Comparison of ENCODE assay signal across 12 cellular contexts in the genomic region with DNA sequence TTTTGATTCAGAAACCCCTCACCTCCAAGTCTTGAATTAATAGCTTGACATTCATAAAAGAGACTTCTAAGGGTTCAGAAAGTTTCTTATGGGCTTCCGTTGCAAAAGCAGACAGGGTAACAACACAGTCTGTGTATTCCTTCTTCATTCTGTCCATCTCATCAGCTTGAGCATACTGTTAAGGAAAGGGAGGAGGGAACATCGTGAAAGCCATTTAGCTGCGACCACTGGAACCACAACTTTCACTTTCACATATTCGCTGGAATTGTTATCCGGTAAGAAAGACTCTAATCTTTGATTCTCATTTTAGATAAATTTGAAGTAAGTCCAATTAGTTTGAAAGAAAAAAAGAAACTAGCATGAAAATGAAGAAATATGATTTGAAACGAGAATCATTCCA.
DNase-seq lines count a peak whose midpoint lies in the region; ATAC-seq and TF ChIP-seq lines count a peak whose summit lies in the region.
"Had no signal": no experiment of that assay in that cellular context is flagged by ENCODE, and none has a peak within 500 bp of the region (broad histone marks: within the 10 kb centered on the region; RNA-seq: fewer than 3 reads in every experiment).

No MANE protein-coding gene starts in this region.

- intact Hi-C loops in activated B cell treated with CpG ODN at 0.5 μM for 24 hours (cut with micrococcal nuclease): no loop called here
- intact Hi-C loops in head of caudate nucleus (cut with DNase I): no loop called here

- peaks cover 7% of the 10 kb centered on the region for H3K4me1 Mint-ChIP-seq in activated B cell treated with CpG ODN at 0.5 μM for 24 hours

- H3K27ac ChIP-seq in AG04450 (ENCODE audit: low read depth, low read length) (no peak overlapping the region), HEK293 (ENCODE audit: extremely low read depth, low read depth, low read length) (no peak overlapping the region), muscle layer of duodenum (ENCODE audit: low read length) (no peak overlapping the region), SJCRH30 (no peak overlapping the region)
- H3K27ac ChIP-seq: neural progenitor cell had no signal

- peak overlapping the region; percentile 38 for H3K4me3 Mint-ChIP-seq in activated B cell treated with CpG ODN at 0.5 μM for 24 hours
- H3K4me3 Mint-ChIP-seq: neural progenitor cell had no signal

- DNase-seq in AG04450 (ENCODE audit: low read depth, low spot score) (no peak), activated B cell treated with CpG ODN at 0.5 μM for 24 hours (no peak), head of caudate nucleus (no peak), SJCRH30 (no peak), NCI-H1092 (lab: John Stamatoyannopoulos, UW) (no peak)
- no peak for DNase-seq in activated T-cell treated with anti-CD3 and anti-CD28 coated beads, Interleukin-2, amount 50 U/mL, for 1 hour
- DNase-seq: C1 segment of cervical spinal cord, caudate nucleus, H7 had no signal

- TF ChIP-seq CTCF in AG04450 (IDR thresholded peaks at IDR 0.05; ENCODE audit: low read depth, low read length): no peak
- no peak for TF ChIP-seq CTCF in HEK293 (tag by site-specific recombination; IDR thresholded peaks at IDR 0.05)
- no peak for TF ChIP-seq CTCF in activated B cell treated with CpG ODN at 0.5 μM for 24 hours (IDR thresholded peaks at IDR 0.05)

- POLR2A ChIA-PET in AG04450 (lab: Yijun Ruan, JAX) (no interaction called here), HEK293 (lab: Yijun Ruan, JAX) (no interaction called here), activated B cell treated with CpG ODN at 0.5 μM for 24 hours (lab: Charles Lee) (no interaction called here)

- H3K4me1 ChIP-seq in HEK293 (ENCODE audit: control insufficient read depth, insufficient read depth, low read length): peaks cover 15% of the 10 kb centered on the region
- no peaks in the 10 kb centered on the region for H3K4me1 ChIP-seq in muscle layer of duodenum (ENCODE audit: control insufficient read depth in 1 of 2, insufficient read depth in 2 of 2, low read length in 2 of 2)
- peaks cover 15% of the 10 kb centered on the region for H3K4me1 ChIP-seq in SJCRH30
- H3K4me1 ChIP-seq: neural progenitor cell had no signal

- ATAC-seq in activated B cell treated with CpG ODN at 0.5 μM for 24 hours (ENCODE audit: low read depth): no peak

- H3K9me3 ChIP-seq in AG04450 (ENCODE audit: control insufficient read depth, insufficient read depth, low read length): no peaks in the 10 kb centered on the region
- no peaks in the 10 kb centered on the region for H3K9me3 ChIP-seq in HEK293 (ENCODE audit: control insufficient read depth, insufficient read depth, low read depth, low read length)
- no peaks in the 10 kb centered on the region for H3K9me3 ChIP-seq in muscle layer of duodenum (ENCODE audit: control insufficient read depth in 1 of 2, low read length in 2 of 2)
- H3K9me3 ChIP-seq in SJCRH30 (replicated peaks): no peaks in the 10 kb centered on the region

- H3K9me3 Mint-ChIP-seq in activated B cell treated with CpG ODN at 0.5 μM for 24 hours: no peaks in the 10 kb centered on the region
- H3K9me3 Mint-ChIP-seq: neural progenitor cell had no signal

- no peaks in the 10 kb centered on the region for H3K27me3 ChIP-seq in AG04450 (ENCODE audit: control insufficient read depth, insufficient read depth, low read length)
- H3K27me3 ChIP-seq in muscle layer of duodenum (ENCODE audit: low read depth, low read length): no peaks in the 10 kb centered on the region
- no peaks in the 10 kb centered on the region for H3K27me3 ChIP-seq in SJCRH30
- H3K27me3 ChIP-seq: neural progenitor cell had no signal

- CTCF ChIA-PET in AG04450 (lab: Charles Lee) (interaction anchor here (1.9 kb wide), 1 partner anchor 22 kb away, joined by 8 read pairs; no protein-coding TSS in a partner anchor), HEK293 (lab: Yijun Ruan, JAX) (interaction anchor here (0.6 to 0.7 kb wide), 2 partner anchors 25 to 434 kb away, joined by 3 to 4 read pairs; no protein-coding TSS in a partner anchor), activated B cell treated with CpG ODN at 0.5 μM for 24 hours (lab: Charles Lee) (no interaction called here)

- H3K27ac Mint-ChIP-seq in activated B cell treated with CpG ODN at 0.5 μM for 24 hours: no peak overlapping the region
- H3K27ac Mint-ChIP-seq: neural progenitor cell had no signal

- peak overlapping the region; percentile 37 for H3K4me3 ChIP-seq in AG04450 (ENCODE audit: low read depth, low read length)
- H3K4me3 ChIP-seq in HEK293 (ENCODE audit: low read depth, low read length): no peak overlapping the region
- H3K4me3 ChIP-seq in muscle layer of duodenum (ENCODE audit: low read depth in 1 of 2, low read length in 2 of 2): peak overlapping the region; percentile 43 to 60
- H3K4me3 ChIP-seq in SJCRH30: no peak overlapping the region
- H3K4me3 ChIP-seq: neural progenitor cell had no signal

- H3K36me3 Mint-ChIP-seq in activated B cell treated with CpG ODN at 0.5 μM for 24 hours (ENCODE audit: low read depth): no peaks in the 10 kb centered on the region
- H3K36me3 Mint-ChIP-seq: neural progenitor cell had no signal

- peaks cover 2% of the 10 kb centered on the region for H3K27me3 Mint-ChIP-seq in activated B cell treated with CpG ODN at 0.5 μM for 24 hours

- H3K36me3 ChIP-seq in HEK293 (ENCODE audit: control insufficient read depth in 2 of 2, insufficient read depth in 1 of 2, low read length in 2 of 2) (no peaks in the 10 kb centered on the region), muscle layer of duodenum (ENCODE audit: control insufficient read depth in 1 of 2, insufficient read depth in 2 of 2, low read length in 2 of 2) (peaks cover 0 to 8% of the 10 kb centered on the region in 2 donors), SJCRH30 (no peaks in the 10 kb centered on the region)
- H3K36me3 ChIP-seq: neural progenitor cell had no signal

TF ChIP-seq in HEK293, 187 proteins besides CTCF, POLR2A, EP300 and RAD21:
- TF ChIP-seq ZNF23 (tag by site-specific recombination; IDR thresholded peaks at IDR 0.05; ENCODE audit: borderline replicate concordance): no peak
- 0 out of 2 replicates have a peak, but pooled peaks have one; percentile 24 for TF ChIP-seq ZNF366 (tag by site-specific recombination; conservative IDR thresholded peaks at IDR 0.05)
- no peak for TF ChIP-seq GFI1B (tag by site-specific recombination; IDR thresholded peaks at IDR 0.05)
- no peak for TF ChIP-seq SCRT1 (tag by site-specific recombination; IDR thresholded peaks at IDR 0.05; ENCODE audit: borderline replicate concordance)
- TF ChIP-seq ZNF510 (tag by site-specific recombination; IDR thresholded peaks at IDR 0.05; ENCODE audit: insufficient replicate concordance): no peak
- TF ChIP-seq ZNF335 (tag by site-specific recombination; conservative IDR thresholded peaks at IDR 0.05): peak; percentile 11; the same call in 1 of the 2 replicates
- TF ChIP-seq, protein P1, sequence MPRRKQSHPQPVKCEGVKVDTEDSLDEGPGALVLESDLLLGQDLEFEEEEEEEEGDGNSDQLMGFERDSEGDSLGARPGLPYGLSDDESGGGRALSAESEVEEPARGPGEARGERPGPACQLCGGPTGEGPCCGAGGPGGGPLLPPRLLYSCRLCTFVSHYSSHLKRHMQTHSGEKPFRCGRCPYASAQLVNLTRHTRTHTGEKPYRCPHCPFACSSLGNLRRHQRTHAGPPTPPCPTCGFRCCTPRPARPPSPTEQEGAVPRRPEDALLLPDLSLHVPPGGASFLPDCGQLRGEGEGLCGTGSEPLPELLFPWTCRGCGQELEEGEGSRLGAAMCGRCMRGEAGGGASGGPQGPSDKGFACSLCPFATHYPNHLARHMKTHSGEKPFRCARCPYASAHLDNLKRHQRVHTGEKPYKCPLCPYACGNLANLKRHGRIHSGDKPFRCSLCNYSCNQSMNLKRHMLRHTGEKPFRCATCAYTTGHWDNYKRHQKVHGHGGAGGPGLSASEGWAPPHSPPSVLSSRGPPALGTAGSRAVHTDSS (tag by site-specific recombination; IDR thresholded peaks at IDR 0.05): no peak
- TF ChIP-seq ZNF157 (tag by site-specific recombination; IDR thresholded peaks at IDR 0.05): no peak

Comparison
In these comparisons a context has a peak if more than half of its experiments do, and no peak if none do; other contexts are left out.
1. H3K4me3 ChIP-seq: peak in AG04450 (single experiment) and muscle layer of duodenum (2 of 2); none in HEK293 (single experiment) and SJCRH30 (single experiment).